ENCODE assay signal across 15 cellular contexts in genomic region chr22:40300884-40301672, GRCh38. TPM values are rescaled to one million over a fixed set of nuclear protein-coding genes. Genes with fewer than 3 reads are reported as not detected.
DNase-seq lines count a peak whose midpoint lies in the region; ATAC-seq and TF ChIP-seq lines count a peak whose summit lies in the region.
"Had no signal": no experiment of that assay in that cellular context is flagged by ENCODE, and none has a peak within 500 bp of the region (broad histone marks: within the 10 kb centered on the region; RNA-seq: fewer than 3 reads in every experiment).

No MANE protein-coding gene starts in this region.

- no peak for TF ChIP-seq CTCF in GM13976 (IDR thresholded peaks at IDR 0.05; ENCODE audit: borderline replicate concordance, control extremely low read depth, extremely low read depth, insufficient read depth, missing control alignments)
- no peak for TF ChIP-seq CTCF in PC-9 (conservative IDR thresholded peaks at IDR 0.05)

- POLR2A ChIA-PET in PC-9 (lab: Charles Lee; ENCODE audit: unreplicated experiment), result no interaction called here

- no peak overlapping the region for H3K4me2 ChIP-seq in PC-9

- no peak overlapping the region for H3K4me3 ChIP-seq in PC-9
- H3K4me3 ChIP-seq: testis had no signal

- no peaks in the 10 kb centered on the region for H3K79me2 ChIP-seq in PC-9 (ENCODE audit: low read depth)

- H3F3A ChIP-seq in PC-9 (ENCODE audit: insufficient read depth, low read depth), result no peaks in the 10 kb centered on the region; the same call in 1 of the 2 replicates

- peak; percentile 69 for ATAC-seq in GM19395 (IDR thresholded peaks at IDR 0.05; ENCODE audit: unreplicated experiment)
- peak; percentile 71 for ATAC-seq in HG02852 (IDR thresholded peaks at IDR 0.05; ENCODE audit: unreplicated experiment)
- peak; percentile 80 for ATAC-seq in activated naive CD8-positive, alpha-beta T cell treated with anti-CD3 and anti-CD28 coated beads, Interleukin-2, amount 50 U/mL, for 24 hours
- ATAC-seq in GM19035 (IDR thresholded peaks at IDR 0.05; ENCODE audit: unreplicated experiment), result no peak

- H3K27ac Mint-ChIP-seq in activated naive CD8-positive, alpha-beta T cell treated with anti-CD3 and anti-CD28 coated beads, Interleukin-2, amount 50 U/mL, for 24 hours, result no peak overlapping the region
- H3K27ac Mint-ChIP-seq: CD4-positive, alpha-beta T cell had no signal

- H3K27me3 Mint-ChIP-seq in activated naive CD8-positive, alpha-beta T cell treated with anti-CD3 and anti-CD28 coated beads, Interleukin-2, amount 50 U/mL, for 24 hours, result no peaks in the 10 kb centered on the region
- H3K27me3 Mint-ChIP-seq: brain; CD4-positive, alpha-beta T cell had no signal

- H4K20me1 ChIP-seq in PC-9 (ENCODE audit: insufficient read depth), result 0 out of 2 replicates have a peak, but pooled peaks cover 8% of the 10 kb centered on the region

- no peak overlapping the region for H3K4me3 Mint-ChIP-seq in activated naive CD8-positive, alpha-beta T cell treated with anti-CD3 and anti-CD28 coated beads, Interleukin-2, amount 50 U/mL, for 24 hours
- H3K4me3 Mint-ChIP-seq: brain; CD4-positive, alpha-beta T cell had no signal

- no peaks in the 10 kb centered on the region for H3K9me3 Mint-ChIP-seq in activated naive CD8-positive, alpha-beta T cell treated with anti-CD3 and anti-CD28 coated beads, Interleukin-2, amount 50 U/mL, for 24 hours
- H3K9me3 Mint-ChIP-seq: brain; CD4-positive, alpha-beta T cell had no signal

- H3K4me1 Mint-ChIP-seq in activated naive CD8-positive, alpha-beta T cell treated with anti-CD3 and anti-CD28 coated beads, Interleukin-2, amount 50 U/mL, for 24 hours, result peaks cover 8% of the 10 kb centered on the region
- H3K4me1 Mint-ChIP-seq: brain had no signal

- no TSS peak for BruUV-seq in PC-9 (replicated peaks; lab: Mats Ljungman, UMichigan)

- H3K36me3 Mint-ChIP-seq in activated naive CD8-positive, alpha-beta T cell treated with anti-CD3 and anti-CD28 coated beads, Interleukin-2, amount 50 U/mL, for 24 hours (ENCODE audit: low read depth), result peaks cover 30% of the 10 kb centered on the region

- H3K27me3 ChIP-seq in PC-9 (ENCODE audit: insufficient read depth, low read depth), result no peaks in the 10 kb centered on the region
- H3K27me3 ChIP-seq: testis had no signal

- CTCF ChIA-PET in PC-9 (lab: Charles Lee), result no interaction called here

- H3K27ac ChIP-seq in PC-9, result no peak overlapping the region
- H3K27ac ChIP-seq: testis, WERI-Rb-1 had no signal

- peak; percentile 59 for DNase-seq in GM13976 (ENCODE audit: low spot score)
- DNase-seq in activated naive CD8-positive, alpha-beta T cell treated with anti-CD3 and anti-CD28 coated beads, Interleukin-2, amount 50 U/mL, for 24 hours, result no peak
- no peak for DNase-seq in NCI-H524 treated with DMSO at 0.1 percent for 48 hours (lab: John Stamatoyannopoulos, UW)
- no peak for DNase-seq in PC-9
- no peak for DNase-seq in DMS 273 (lab: John Stamatoyannopoulos, UW; ENCODE audit: unreplicated experiment)
- DNase-seq: CD4-positive, alpha-beta T cell; foreskin melanocyte; mesendoderm; small intestine; testis; WERI-Rb-1 had no signal

- H2AFZ ChIP-seq in PC-9, result no peak overlapping the region

- no peaks in the 10 kb centered on the region for H3K9me2 ChIP-seq in PC-9 (ENCODE audit: insufficient read depth)

- no peaks in the 10 kb centered on the region for H3K4me1 ChIP-seq in PC-9 (replicated peaks; ENCODE audit: insufficient read depth)

- H3K9me3 ChIP-seq in PC-9 (ENCODE audit: insufficient read depth, low read depth), result no peaks in the 10 kb centered on the region
- H3K9me3 ChIP-seq: testis had no signal

- in situ Hi-C loops in GM13976 (cut with MboI; ENCODE audit: low sequenced_read_pairs, unreplicated experiment), result no loop called here

- intact Hi-C loops in PC-9 (cut with micrococcal nuclease; ENCODE audit: unreplicated experiment), result no loop called here

- H3K36me3 ChIP-seq in PC-9 (ENCODE audit: low read depth), result peaks cover 13% of the 10 kb centered on the region

RNA-seq across cellular contexts. Expression of gene ADSL, which starts 45.2 kb away (rescaled TPM):
- total RNA-seq in PC-9 (2021), result 56.2 and 66.2 TPM in 2 replicates
